Comparison of ENCODE assay signal across 18 cellular contexts in the genomic region with DNA sequence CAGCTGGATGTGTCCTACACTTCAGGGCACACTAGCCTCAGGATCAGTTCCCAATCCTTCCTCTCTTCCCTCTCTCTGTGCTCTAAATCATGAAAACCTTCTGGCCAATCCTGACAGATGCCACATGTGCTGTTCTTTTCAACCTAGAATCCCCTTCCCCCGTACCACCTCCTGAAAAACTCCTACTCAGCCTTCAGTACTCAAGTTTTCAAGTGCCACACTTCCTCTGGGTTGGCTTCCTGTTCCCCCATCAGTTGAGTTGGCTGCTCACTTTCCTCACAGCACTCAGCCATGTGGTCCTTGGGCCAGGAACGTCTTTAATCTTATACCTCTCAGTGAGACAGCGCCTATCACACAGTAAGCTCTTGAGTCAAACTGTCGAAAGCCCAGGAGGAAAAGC. TPM values are rescaled to one million over a fixed set of nuclear protein-coding genes. Genes with fewer than 3 reads are reported as not detected.
"Had no signal": no experiment of that assay in that cellular context is flagged by ENCODE, and none has a peak within 500 bp of the region (broad histone marks: within the 10 kb centered on the region; RNA-seq: fewer than 3 reads in every experiment).

No MANE protein-coding gene starts in this region.

- H3K27ac ChIP-seq: esophagus squamous epithelium, right atrium auricular region, skin epidermis, tibial artery, uterus had no signal

- H3K4me3 ChIP-seq: esophagus squamous epithelium, mucosa of descending colon, right atrium auricular region, skin epidermis, tibial artery, uterus had no signal

- H3K9me3 ChIP-seq: esophagus squamous epithelium, mucosa of descending colon, right atrium auricular region, tibial artery, uterus had no signal

- H3K36me3 ChIP-seq: esophagus squamous epithelium, right atrium auricular region, uterus had no signal

- H3K27me3 ChIP-seq: uterus had no signal

- H3K9me3 Mint-ChIP-seq: activated CD4-positive, alpha-beta T cell treated with anti-CD3 and anti-CD28 coated beads, Interleukin-2, amount 10 ng/mL, durations not matched to agents 7 days and 5 days; activated naive CD4-positive, alpha-beta T cell treated with anti-CD3 and anti-CD28 coated beads for 36 hours; memory B cell; naive thymus-derived CD4-positive, alpha-beta T cell; stimulated activated naive B cell treated with anti-CD40 and anti-IgM and Interleukin-4, amounts not matched to agents 10 μg/mL and 1 μg/mL and 100 μg/mL, for 72 hours had no signal

- DNase-seq: activated CD4-positive, alpha-beta T cell treated with anti-CD3 and anti-CD28 coated beads, Interleukin-2, amount 10 ng/mL, durations not matched to agents 7 days and 5 days; activated naive CD4-positive, alpha-beta T cell treated with anti-CD3 and anti-CD28 coated beads for 36 hours; caudate nucleus; esophagus squamous epithelium; hypothalamus; kidney; left ventricle myocardium superior; mucosa of descending colon; naive thymus-derived CD4-positive, alpha-beta T cell; stimulated activated CD4-positive, alpha-beta T cell treated with anti-CD3 and anti-CD28 coated beads, Interleukin-15, amount 100 ng/mL, for 24 hours; stimulated activated CD4-positive, alpha-beta T cell treated with anti-CD3 and anti-CD28 coated beads, Interleukin-4, amount 100 ng/mL, for 1 hour; stimulated activated naive B cell treated with anti-CD40 and anti-IgM and Interleukin-4, amounts not matched to agents 10 μg/mL and 1 μg/mL and 100 μg/mL, for 72 hours; T-helper 2 cell; tibial artery; uterus had no signal

- H3K27ac Mint-ChIP-seq: activated CD4-positive, alpha-beta T cell treated with anti-CD3 and anti-CD28 coated beads, Interleukin-2, amount 10 ng/mL, durations not matched to agents 7 days and 5 days; activated naive CD4-positive, alpha-beta T cell treated with anti-CD3 and anti-CD28 coated beads for 36 hours; memory B cell; stimulated activated naive B cell treated with anti-CD40 and anti-IgM and Interleukin-4, amounts not matched to agents 10 μg/mL and 1 μg/mL and 100 μg/mL, for 72 hours had no signal

- H3K4me1 ChIP-seq: uterus had no signal

- H3K4me3 Mint-ChIP-seq: activated CD4-positive, alpha-beta T cell treated with anti-CD3 and anti-CD28 coated beads, Interleukin-2, amount 10 ng/mL, durations not matched to agents 7 days and 5 days; activated naive CD4-positive, alpha-beta T cell treated with anti-CD3 and anti-CD28 coated beads for 36 hours; memory B cell; stimulated activated naive B cell treated with anti-CD40 and anti-IgM and Interleukin-4, amounts not matched to agents 10 μg/mL and 1 μg/mL and 100 μg/mL, for 72 hours had no signal

RNA-seq across cellular contexts. Expression of gene ASPHD1, which starts 3.3 kb away (rescaled TPM):
- total RNA-seq: activated CD4-positive, alpha-beta T cell treated with anti-CD3 and anti-CD28 coated beads, Interleukin-2, amount 10 ng/mL, durations not matched to agents 7 days and 5 days had no signal
- polyA plus RNA-seq: naive thymus-derived CD4-positive, alpha-beta T cell had no signal

RNA-seq across cellular contexts. Expression of gene SEZ6L2, which starts 4.2 kb away (rescaled TPM):
- total RNA-seq: activated CD4-positive, alpha-beta T cell treated with anti-CD3 and anti-CD28 coated beads, Interleukin-2, amount 10 ng/mL, durations not matched to agents 7 days and 5 days had no signal
- polyA plus RNA-seq: naive thymus-derived CD4-positive, alpha-beta T cell had no signal
